In the genomic region with DNA sequence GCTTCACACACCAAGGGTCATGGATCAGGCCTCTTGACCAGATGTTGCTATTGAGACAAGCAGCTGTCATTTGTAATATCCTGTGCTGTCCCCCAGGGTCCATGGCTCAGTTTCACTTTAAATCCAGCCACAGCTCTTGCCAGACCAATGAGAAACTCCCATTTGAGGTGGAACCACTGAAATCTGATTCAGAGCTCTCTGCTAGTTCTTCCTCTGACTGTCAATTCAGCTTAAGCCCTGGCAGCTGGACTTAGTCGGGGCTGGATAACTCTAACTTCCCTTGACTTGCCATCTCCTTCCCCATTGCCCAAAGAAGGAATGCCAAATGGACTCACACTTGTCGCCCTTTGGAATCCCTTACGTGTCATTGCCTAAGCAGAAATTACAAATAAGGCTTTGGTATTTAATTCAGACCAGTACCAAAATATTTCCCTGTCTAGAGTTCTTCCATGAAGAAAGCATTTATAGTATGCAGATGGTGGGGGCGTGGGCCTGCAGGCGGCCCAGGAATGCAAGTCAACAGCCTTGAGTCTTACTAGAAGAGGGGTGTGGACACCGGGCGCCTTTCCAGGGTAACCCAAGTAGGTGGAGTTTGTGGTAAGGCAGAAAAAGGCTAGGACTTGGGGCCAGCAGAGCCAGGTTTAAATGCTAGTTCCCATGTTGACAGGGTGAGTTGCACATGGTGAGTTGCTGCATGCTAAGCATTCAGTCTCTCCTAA, we compare ENCODE assay signal across 9 cellular contexts.
A peak's percentile ranks its signal among the peaks of the same experiment; 100 is the strongest.
DNase-seq lines count a peak whose midpoint lies in the region; ATAC-seq and TF ChIP-seq lines count a peak whose summit lies in the region.
"Had no signal": no experiment of that assay in that cellular context is flagged by ENCODE, and none has a peak within 500 bp of the region (broad histone marks: within the 10 kb centered on the region; RNA-seq: fewer than 3 reads in every experiment).

No MANE protein-coding gene starts in this region.

- H3K36me3 Mint-ChIP-seq in activated T-helper 1 cell treated with anti-CD3 and anti-CD28 coated beads, Interleukin-12 subunit alpha, Interleukin-12 subunit beta, Interleukin-2, Interleukin-4 antibody, amounts not matched to agents 30 ng/mL and 10 ng/mL and 1 ng/mL, durations not matched to agents 14 hours and 24 hours and 36 hours (ENCODE audit: low read depth) = no peaks in the 10 kb centered on the region

- ATAC-seq in GM18907 (IDR thresholded peaks at IDR 0.05; ENCODE audit: unreplicated experiment) (peak; percentile 92), HG03039 (IDR thresholded peaks at IDR 0.05; ENCODE audit: unreplicated experiment) (peak; percentile 45), sciatic nerve (peak; percentile 93)

- DNase-seq in RWPE1 (ENCODE audit: low spot score) (peak; percentile 91), fibroblast of the aortic adventitia (ENCODE audit: low read depth) (peak; percentile 99), sciatic nerve (ENCODE audit: low spot score) (peak; percentile 93), NCI-H774 (lab: John Stamatoyannopoulos, UW) (no peak), NCI-H510A (lab: John Stamatoyannopoulos, UW) (no peak)
- no peak for DNase-seq in activated T-helper 1 cell treated with anti-CD3 and anti-CD28 coated beads, Interleukin-12 subunit alpha, Interleukin-12 subunit beta, Interleukin-2, Interleukin-4 antibody, amounts not matched to agents 30 ng/mL and 10 ng/mL and 1 ng/mL, durations not matched to agents 14 hours and 24 hours and 36 hours (ENCODE audit: low spot score)
- DNase-seq: activated B cell treated with CpG ODN at 0.5 μM for 24 hours had no signal

- no peaks in the 10 kb centered on the region for H3K4me1 Mint-ChIP-seq in activated T-helper 1 cell treated with anti-CD3 and anti-CD28 coated beads, Interleukin-12 subunit alpha, Interleukin-12 subunit beta, Interleukin-2, Interleukin-4 antibody, amounts not matched to agents 30 ng/mL and 10 ng/mL and 1 ng/mL, durations not matched to agents 14 hours and 24 hours and 36 hours (ENCODE audit: low read depth)
- H3K4me1 Mint-ChIP-seq: activated B cell treated with CpG ODN at 0.5 μM for 24 hours had no signal

- no peaks in the 10 kb centered on the region for H3K9me3 Mint-ChIP-seq in activated T-helper 1 cell treated with anti-CD3 and anti-CD28 coated beads, Interleukin-12 subunit alpha, Interleukin-12 subunit beta, Interleukin-2, Interleukin-4 antibody, amounts not matched to agents 30 ng/mL and 10 ng/mL and 1 ng/mL, durations not matched to agents 14 hours and 24 hours and 36 hours
- H3K9me3 Mint-ChIP-seq: activated B cell treated with CpG ODN at 0.5 μM for 24 hours had no signal

- H3K4me3 Mint-ChIP-seq in activated T-helper 1 cell treated with anti-CD3 and anti-CD28 coated beads, Interleukin-12 subunit alpha, Interleukin-12 subunit beta, Interleukin-2, Interleukin-4 antibody, amounts not matched to agents 30 ng/mL and 10 ng/mL and 1 ng/mL, durations not matched to agents 14 hours and 24 hours and 36 hours = no peak overlapping the region
- H3K4me3 Mint-ChIP-seq: activated B cell treated with CpG ODN at 0.5 μM for 24 hours had no signal

- CTCF ChIA-PET in RWPE1 (lab: Yijun Ruan, JAX) = interaction anchor here (0.8 to 1.9 kb wide), 3 partner anchors 73 to 114 kb away, joined by 4 to 8 read pairs (median 7); no protein-coding TSS in a partner anchor

- no peak overlapping the region for H3K27ac Mint-ChIP-seq in activated T-helper 1 cell treated with anti-CD3 and anti-CD28 coated beads, Interleukin-12 subunit alpha, Interleukin-12 subunit beta, Interleukin-2, Interleukin-4 antibody, amounts not matched to agents 30 ng/mL and 10 ng/mL and 1 ng/mL, durations not matched to agents 14 hours and 24 hours and 36 hours
- H3K27ac Mint-ChIP-seq: activated B cell treated with CpG ODN at 0.5 μM for 24 hours had no signal

- POLR2A ChIA-PET in RWPE1 (lab: Yijun Ruan, JAX; ENCODE audit: low non-redundant PET) = interaction anchor here (0.6 kb wide), 1 partner anchor 86 kb away, joined by 4 read pairs; no protein-coding TSS in a partner anchor

- TF ChIP-seq CTCF in RWPE1 (conservative IDR thresholded peaks at IDR 0.05; ENCODE audit: low read depth) (no peak), fibroblast of the aortic adventitia (IDR thresholded peaks at IDR 0.05; ENCODE audit: insufficient read depth, low read length) (no peak)

- peak overlapping the region; percentile 53 for H3K4me3 ChIP-seq in fibroblast of the aortic adventitia (ENCODE audit: low read depth, low read length)

- intact Hi-C loops in sciatic nerve (cut with DNase I) = no loop called here
- intact Hi-C loops in activated T-helper 1 cell treated with anti-CD3 and anti-CD28 coated beads, Interleukin-12 subunit alpha, Interleukin-12 subunit beta, Interleukin-2, Interleukin-4 antibody, amounts not matched to agents 30 ng/mL and 10 ng/mL and 1 ng/mL, durations not matched to agents 14 hours and 24 hours and 36 hours (cut with micrococcal nuclease) = no loop called here

- H3K27me3 Mint-ChIP-seq in activated T-helper 1 cell treated with anti-CD3 and anti-CD28 coated beads, Interleukin-12 subunit alpha, Interleukin-12 subunit beta, Interleukin-2, Interleukin-4 antibody, amounts not matched to agents 30 ng/mL and 10 ng/mL and 1 ng/mL, durations not matched to agents 14 hours and 24 hours and 36 hours (ENCODE audit: insufficient read depth) = peaks cover 13% of the 10 kb centered on the region

- peak overlapping the region; percentile 82 for H3K27ac ChIP-seq in RWPE1

Comparison
In these comparisons a context has a peak if more than half of its experiments do, and no peak if none do; other contexts are left out.
1. DNase-seq: peak in RWPE1 (single experiment), fibroblast of the aortic adventitia (single experiment) and sciatic nerve (single experiment); none in NCI-H774 (single experiment), NCI-H510A (single experiment) and activated T-helper 1 cell treated with anti-CD3 and anti-CD28 coated beads, Interleukin-12 subunit alpha, Interleukin-12 subunit beta, Interleukin-2, Interleukin-4 antibody, amounts not matched to agents 30 ng/mL and 10 ng/mL and 1 ng/mL, durations not matched to agents 14 hours and 24 hours and 36 hours (single experiment).
2. Peak in every context shown above with its lines, with median percentiles within 50 percentile points of each other: ATAC-seq.